Comparison of ENCODE assay signal across 9 cellular contexts in the genomic region with DNA sequence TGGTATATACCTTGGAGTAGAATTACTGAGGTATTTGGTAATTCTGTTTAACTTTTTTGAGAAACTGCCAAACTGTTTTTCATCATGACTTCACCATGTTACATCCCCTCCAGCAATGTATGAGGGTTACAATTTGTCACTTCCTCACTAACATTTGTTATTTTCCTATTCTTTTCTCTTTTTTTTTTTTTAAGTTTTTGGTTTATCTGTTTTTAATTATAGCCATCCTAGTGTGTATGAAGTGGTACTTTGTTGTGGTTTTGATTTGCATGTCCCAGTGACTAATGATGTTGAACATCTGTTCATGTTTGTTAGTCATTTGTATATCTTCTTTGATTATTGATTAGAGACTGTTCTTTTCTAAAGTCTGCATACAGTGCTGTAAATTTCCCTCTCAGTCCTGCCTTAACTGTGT.
A peak's percentile ranks its signal among the peaks of the same experiment; 100 is the strongest.
DNase-seq lines count a peak whose midpoint lies in the region; ATAC-seq and FAIRE-seq lines count a peak whose summit lies in the region.
"Had no signal": no experiment of that assay in that cellular context is flagged by ENCODE, and none has a peak within 500 bp of the region (broad histone marks: within the 10 kb centered on the region; RNA-seq: fewer than 3 reads in every experiment).

No MANE protein-coding gene starts in this region.

- no peaks in the 10 kb centered on the region for H3K27me3 Mint-ChIP-seq in activated CD4-positive, alpha-beta T cell treated with anti-CD3 and anti-CD28 coated beads, Interleukin-2, amount 10 ng/mL, durations not matched to agents 7 days and 5 days

- H3K36me3 Mint-ChIP-seq in activated CD4-positive, alpha-beta T cell treated with anti-CD3 and anti-CD28 coated beads, Interleukin-2, amount 10 ng/mL, durations not matched to agents 7 days and 5 days (ENCODE audit: low read depth): peaks cover 2% of the 10 kb centered on the region

- H3K4me1 Mint-ChIP-seq in activated CD4-positive, alpha-beta T cell treated with anti-CD3 and anti-CD28 coated beads, Interleukin-2, amount 10 ng/mL, durations not matched to agents 7 days and 5 days: peaks cover 8% of the 10 kb centered on the region

- CTCF ChIA-PET in activated CD4-positive, alpha-beta T cell treated with anti-CD3 and anti-CD28 coated beads, Interleukin-2, amount 10 ng/mL, durations not matched to agents 7 days and 5 days (lab: Charles Lee): no interaction called here

- peak; percentile 21 for FAIRE-seq in colon (lab: Jason Lieb, UNC)

- no peak overlapping the region for H3K27ac Mint-ChIP-seq in activated CD4-positive, alpha-beta T cell treated with anti-CD3 and anti-CD28 coated beads, Interleukin-2, amount 10 ng/mL, durations not matched to agents 7 days and 5 days

- DNase-seq in ELR (ENCODE audit: low read depth): peak; percentile 79
- no peak for DNase-seq in stimulated activated CD8-positive, alpha-beta memory T cell treated with anti-CD3 and anti-CD28 coated beads, Interleukin-4, amount 100 ng/mL, for 48 hours
- no peak for DNase-seq in NCI-H1694 treated with DMSO at 0.1 percent for 48 hours (lab: John Stamatoyannopoulos, UW)
- no peak for DNase-seq in activated CD4-positive, alpha-beta T cell treated with anti-CD3 and anti-CD28 coated beads, Interleukin-2, amount 10 ng/mL, durations not matched to agents 7 days and 5 days
- no peak for DNase-seq in NCI-H524 treated with DMSO at 0.1 percent for 48 hours (lab: John Stamatoyannopoulos, UW)
- DNase-seq: occipital lobe had no signal

- ATAC-seq in GM21423 (IDR thresholded peaks at IDR 0.05; ENCODE audit: unreplicated experiment) (peak; percentile 41), HG03432 (IDR thresholded peaks at IDR 0.05; ENCODE audit: unreplicated experiment) (peak; percentile 60)

- POLR2A ChIA-PET in activated CD4-positive, alpha-beta T cell treated with anti-CD3 and anti-CD28 coated beads, Interleukin-2, amount 10 ng/mL, durations not matched to agents 7 days and 5 days (lab: Charles Lee): no interaction called here

- H3K9me3 Mint-ChIP-seq in activated CD4-positive, alpha-beta T cell treated with anti-CD3 and anti-CD28 coated beads, Interleukin-2, amount 10 ng/mL, durations not matched to agents 7 days and 5 days: peaks cover 10% of the 10 kb centered on the region

- no peak overlapping the region for H3K4me3 Mint-ChIP-seq in activated CD4-positive, alpha-beta T cell treated with anti-CD3 and anti-CD28 coated beads, Interleukin-2, amount 10 ng/mL, durations not matched to agents 7 days and 5 days
